ENCODE assay signal across 18 cellular contexts in the genomic region with DNA sequence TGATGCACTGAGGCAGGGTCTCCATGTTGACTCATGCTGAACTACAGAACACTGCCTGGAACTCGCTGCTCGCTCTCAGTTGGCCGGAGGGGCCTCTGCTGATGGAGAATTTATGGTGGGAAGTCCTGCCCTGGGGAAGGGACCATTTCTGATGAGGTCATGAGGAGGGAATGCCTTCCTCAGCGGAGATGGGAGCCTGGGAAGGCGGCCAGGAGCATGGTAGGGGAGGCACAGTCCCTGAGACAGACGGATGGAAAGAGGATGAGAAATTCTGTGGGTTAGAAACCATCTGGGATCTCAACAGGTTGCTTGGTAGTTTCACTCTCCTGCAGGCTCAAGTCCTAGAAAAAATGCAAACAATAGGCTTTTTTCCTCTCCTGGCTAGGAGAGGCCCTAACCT. TPM values are rescaled to one million over a fixed set of nuclear protein-coding genes. Genes with fewer than 3 reads are reported as not detected.
DNase-seq lines count a peak whose midpoint lies in the region; ATAC-seq and TF ChIP-seq lines count a peak whose summit lies in the region.
"Had no signal": no experiment of that assay in that cellular context is flagged by ENCODE, and none has a peak within 500 bp of the region (broad histone marks: within the 10 kb centered on the region; RNA-seq: fewer than 3 reads in every experiment).

No MANE protein-coding gene starts in this region.

- H3K36me3 ChIP-seq in ovary, result no peaks in the 10 kb centered on the region
- H3K36me3 ChIP-seq: breast epithelium, gastrocnemius medialis, suprapubic skin had no signal

- no peaks in the 10 kb centered on the region for H3K36me3 Mint-ChIP-seq in progenitor cell of endocrine pancreas (ENCODE audit: insufficient read depth)
- H3K36me3 Mint-ChIP-seq: CD4-positive, CD25-positive, alpha-beta regulatory T cell; IgD-negative memory B cell; immature natural killer cell had no signal

- peaks cover 2% of the 10 kb centered on the region for H3K4me1 Mint-ChIP-seq in progenitor cell of endocrine pancreas (ENCODE audit: low read depth)
- H3K4me1 Mint-ChIP-seq: CD4-positive, CD25-positive, alpha-beta regulatory T cell; IgD-negative memory B cell; immature natural killer cell had no signal

- TF ChIP-seq CTCF in foreskin fibroblast (IDR thresholded peaks at IDR 0.05; ENCODE audit: low read depth, low read length) (no peak), progenitor cell of endocrine pancreas (IDR thresholded peaks at IDR 0.05; ENCODE audit: unreplicated experiment) (no peak), GM13976 (IDR thresholded peaks at IDR 0.05; ENCODE audit: borderline replicate concordance, control extremely low read depth, extremely low read depth, insufficient read depth, missing control alignments) (no peak), ovary (IDR thresholded peaks at IDR 0.05) (no peak)

- H3K27ac Mint-ChIP-seq in progenitor cell of endocrine pancreas, result no peak overlapping the region
- H3K27ac Mint-ChIP-seq: CD4-positive, CD25-positive, alpha-beta regulatory T cell; IgD-negative memory B cell; immature natural killer cell had no signal

- intact Hi-C loops in ovary (cut with DNase I), result no loop called here

- no peak for TF ChIP-seq EP300 in ovary (IDR thresholded peaks at IDR 0.05)

- DNase-seq in GM03348 (ENCODE audit: low spot score), result peak; percentile 59
- DNase-seq in foreskin fibroblast, result peak; percentile 70 to 87
- DNase-seq in smooth muscle cell of the brain vasculature (ENCODE audit: low read depth, low spot score), result peak; percentile 80
- DNase-seq in progenitor cell of endocrine pancreas (ENCODE audit: low spot score, unreplicated experiment), result no peak
- DNase-seq in GM13976 (ENCODE audit: low spot score), result no peak
- DNase-seq in ovary, result no peak
- DNase-seq: CD4-positive, CD25-positive, alpha-beta regulatory T cell; effector memory CD4-positive, alpha-beta T cell; gastrocnemius medialis; GF-D8; immature natural killer cell; NCI-H1092 treated with DMSO at 0.1 percent for 48 hours had no signal

- peaks cover 6% of the 10 kb centered on the region for H3K9me3 Mint-ChIP-seq in progenitor cell of endocrine pancreas (ENCODE audit: low read depth)
- H3K9me3 Mint-ChIP-seq: immature natural killer cell had no signal

- 52 to 65% (median 54%) methylated on average over 6 of the region's 6 CpGs for WGBS in ovary, 3 donors

- H3K4me1 ChIP-seq in ovary (ENCODE audit: insufficient read depth), result no peaks in the 10 kb centered on the region
- H3K4me1 ChIP-seq: breast epithelium, gastrocnemius medialis, suprapubic skin had no signal

- H3K4me3 ChIP-seq in foreskin fibroblast (ENCODE audit: low read depth in 1 of 2, low read length in 2 of 2) (no peak overlapping the region), ovary (no peak overlapping the region)
- H3K4me3 ChIP-seq: breast epithelium, gastrocnemius medialis, suprapubic skin had no signal

- no peaks in the 10 kb centered on the region for H3K27me3 ChIP-seq in ovary
- H3K27me3 ChIP-seq: breast epithelium, gastrocnemius medialis, suprapubic skin had no signal

- no peaks in the 10 kb centered on the region for H3K9me3 ChIP-seq in ovary
- H3K9me3 ChIP-seq: breast epithelium, gastrocnemius medialis, suprapubic skin had no signal

- TF ChIP-seq POLR2A in ovary (IDR thresholded peaks at IDR 0.05), result no peak

- H3K4me3 Mint-ChIP-seq in progenitor cell of endocrine pancreas (ENCODE audit: low read depth), result no peak overlapping the region
- H3K4me3 Mint-ChIP-seq: CD4-positive, CD25-positive, alpha-beta regulatory T cell; IgD-negative memory B cell; immature natural killer cell had no signal

- in situ Hi-C loops in GM13976 (cut with MboI; ENCODE audit: low sequenced_read_pairs, unreplicated experiment), result no loop called here

- H3K27ac ChIP-seq in ovary, result no peak overlapping the region
- H3K27ac ChIP-seq: breast epithelium, gastrocnemius medialis, suprapubic skin, VCaP had no signal

- H3K27me3 Mint-ChIP-seq in progenitor cell of endocrine pancreas, result peaks cover 6% of the 10 kb centered on the region

- ATAC-seq in SK-N-SH treated with all-trans-retinoic acid at 6 μM for 48 hours (peak; percentile 91), HG02798 (IDR thresholded peaks at IDR 0.05; ENCODE audit: poor library complexity, unreplicated experiment) (no peak)
- ATAC-seq: gastrocnemius medialis had no signal

TF ChIP-seq in SK-N-SH treated with all-trans-retinoic acid at 6 μM for 48 hours, 23 proteins besides CTCF, POLR2A, EP300 and RAD21:
- peak; percentile 62 for TF ChIP-seq ISL1 (CRISPR knock-in tag; IDR thresholded peaks at IDR 0.05)
- TF ChIP-seq, protein P1, sequence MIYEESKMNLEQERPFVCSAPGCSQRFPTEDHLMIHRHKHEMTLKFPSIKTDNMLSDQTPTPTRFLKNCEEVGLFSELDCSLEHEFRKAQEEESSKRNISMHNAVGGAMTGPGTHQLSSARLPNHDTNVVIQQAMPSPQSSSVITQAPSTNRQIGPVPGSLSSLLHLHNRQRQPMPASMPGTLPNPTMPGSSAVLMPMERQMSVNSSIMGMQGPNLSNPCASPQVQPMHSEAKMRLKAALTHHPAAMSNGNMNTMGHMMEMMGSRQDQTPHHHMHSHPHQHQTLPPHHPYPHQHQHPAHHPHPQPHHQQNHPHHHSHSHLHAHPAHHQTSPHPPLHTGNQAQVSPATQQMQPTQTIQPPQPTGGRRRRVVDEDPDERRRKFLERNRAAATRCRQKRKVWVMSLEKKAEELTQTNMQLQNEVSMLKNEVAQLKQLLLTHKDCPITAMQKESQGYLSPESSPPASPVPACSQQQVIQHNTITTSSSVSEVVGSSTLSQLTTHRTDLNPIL (CRISPR knock-in tag; IDR thresholded peaks at IDR 0.05; ENCODE audit: low read depth), result peak; percentile 52; the same call in 1 of the 2 replicates
- no peak for TF ChIP-seq ESRRG (CRISPR knock-in tag; IDR thresholded peaks at IDR 0.05)
TF ChIP-seq in SK-N-SH treated with all-trans-retinoic acid at 6 μM for 48 hours: peak in this region for 2.

RNA-seq across cellular contexts. Expression of a gene that starts 56.8 kb away (rescaled TPM):
- total RNA-seq in progenitor cell of endocrine pancreas (284 and 300 TPM in 2 replicates), ovary (100 to 1,000 TPM; 204 to 695 (median 319) TPM)
- polyA plus RNA-seq in ovary, result 100 to 1,000 TPM; 332 to 676 TPM

Comparison
In these comparisons a context has a peak if more than half of its experiments do, and no peak if none do; other contexts are left out.
1. DNase-seq: peak in GM03348 (single experiment), foreskin fibroblast (2 of 2) and smooth muscle cell of the brain vasculature (single experiment); none in progenitor cell of endocrine pancreas (single experiment), GM13976 (single experiment) and ovary (0 of 5).